ENCODE assay signal across 8 cellular contexts in genomic region chr5:153610009-153610408, GRCh38.
"Had no signal": no experiment of that assay in that cellular context is flagged by ENCODE, and none has a peak within 500 bp of the region (broad histone marks: within the 10 kb centered on the region; RNA-seq: fewer than 3 reads in every experiment).

No MANE protein-coding gene starts in this region.

- DNase-seq: H9, HCEC 1CT, IMR-90 had no signal

- H3K4me3 Mint-ChIP-seq: GM23338, H9 had no signal

- H3K27ac Mint-ChIP-seq: GM23338, H9 had no signal

- H3K4me2 ChIP-seq: GM23338 had no signal

- FAIRE-seq: H1, H54, HTR-8/SVneo, K562 had no signal

- H3K4me3 ChIP-seq: GM23338, K562 had no signal

- ATAC-seq: GM23338, K562 had no signal

- H2AFZ ChIP-seq: GM23338 had no signal

- H3K9me3 Mint-ChIP-seq: GM23338, H9 had no signal
